1 cellular context compared by ENCODE assay signal in the genomic region with DNA sequence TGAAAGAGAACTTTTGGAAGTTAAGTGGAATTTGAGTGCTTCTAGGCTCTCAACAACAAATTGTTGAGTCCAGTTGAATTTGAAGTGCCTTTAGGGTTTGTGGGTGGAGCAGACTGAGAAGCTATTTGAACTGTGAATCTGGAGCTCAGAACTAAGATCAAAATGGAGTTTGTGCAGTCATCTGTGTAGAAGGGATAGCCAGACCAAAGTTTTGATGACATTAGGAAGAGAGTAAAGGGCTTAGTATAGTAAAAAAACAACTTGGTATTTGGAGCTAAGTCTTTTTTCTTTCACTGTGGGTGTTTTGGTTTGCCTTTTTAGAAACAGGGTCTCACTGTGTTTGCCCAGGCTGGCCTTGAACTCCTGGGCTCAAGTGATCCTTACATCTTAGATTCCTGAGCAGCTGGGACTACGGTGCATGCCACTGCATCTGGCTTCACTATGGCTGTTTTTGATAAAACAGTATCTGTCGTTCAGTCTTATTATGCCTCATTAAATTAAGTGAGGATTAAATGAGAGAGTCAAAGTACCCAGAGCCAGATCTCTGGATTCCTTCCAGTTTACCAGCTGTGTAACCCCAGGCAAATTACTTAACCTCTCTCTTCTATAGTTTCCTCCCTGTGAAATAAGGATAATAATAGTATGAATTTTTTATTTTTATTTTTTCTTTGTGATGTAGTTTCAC.
TF ChIP-seq lines count a peak whose summit lies in the region.

No MANE protein-coding gene starts in this region.

TF ChIP-seq in K562, 482 proteins besides CTCF, POLR2A, EP300 and RAD21 (continues in another document):
- TF ChIP-seq TEAD2 (tag; IDR thresholded peaks at IDR 0.05) (peak; percentile 58; the same call in 1 of the 2 replicates), NR4A1 (CRISPR knock-in tag; IDR thresholded peaks at IDR 0.05) (no peak), NR4A1 (tag; IDR thresholded peaks at IDR 0.05) (no peak), ZFP30 (CRISPR knock-in tag; IDR thresholded peaks at IDR 0.05; ENCODE audit: borderline replicate concordance) (no peak), CHD1 (IDR thresholded peaks at IDR 0.05; ENCODE audit: low read length) (no peak), CREB3 (tag; conservative IDR thresholded peaks at IDR 0.05; ENCODE audit: low read depth) (peak; percentile 79), BRCA1 (IDR thresholded peaks at IDR 0.05) (no peak), BRCA1 (CRISPR knock-in tag; IDR thresholded peaks at IDR 0.05) (no peak), KDM5B (IDR thresholded peaks at IDR 0.05; ENCODE audit: insufficient replicate concordance, low read depth, low read length) (no peak), BRF1 (IDR thresholded peaks at IDR 0.05; ENCODE audit: borderline replicate concordance, extremely low read depth, insufficient read length) (no peak), HDGF (IDR thresholded peaks at IDR 0.05) (no peak), PTRF (tag; IDR thresholded peaks at IDR 0.05) (peak; percentile 58; the same call in 1 of the 2 replicates), STAT5B (CRISPR knock-in tag; IDR thresholded peaks at IDR 0.05) (no peak), ZNF41 (CRISPR knock-in tag; conservative IDR thresholded peaks at IDR 0.05) (0 out of 2 replicates have a peak, but pooled peaks have one; percentile 24), TRIM28 (IDR thresholded peaks at IDR 0.05) (no peak), NELFE (IDR thresholded peaks at IDR 0.05; ENCODE audit: insufficient read depth, insufficient read length) (no peak), DDX20 (tag; IDR thresholded peaks at IDR 0.05; ENCODE audit: low read depth) (0 out of 2 replicates have a peak, but pooled peaks have one; percentile 18), GMEB1 (CRISPR knock-in tag; IDR thresholded peaks at IDR 0.05) (no peak), SP1 (CRISPR knock-in tag; IDR thresholded peaks at IDR 0.05) (no peak), MLX (CRISPR knock-in tag; conservative IDR thresholded peaks at IDR 0.05) (no peak), TEAD4 (IDR thresholded peaks at IDR 0.05; ENCODE audit: low read length) (no peak), TEAD4 (CRISPR knock-in tag; IDR thresholded peaks at IDR 0.05; ENCODE audit: borderline replicate concordance) (no peak), MCM7 (IDR thresholded peaks at IDR 0.05) (no peak), GABPB2 (CRISPR knock-in tag; conservative IDR thresholded peaks at IDR 0.05) (no peak), GATAD2B (IDR thresholded peaks at IDR 0.05; ENCODE audit: borderline replicate concordance) (no peak), FOXP1 (CRISPR knock-in tag; IDR thresholded peaks at IDR 0.05) (no peak), ZNF134 (CRISPR knock-in tag; conservative IDR thresholded peaks at IDR 0.05) (no peak), U2AF1 (optimal IDR thresholded peaks at IDR 0.05; ENCODE audit: low read depth, low read length) (no peak), SMAD4 (CRISPR knock-in tag; conservative IDR thresholded peaks at IDR 0.05) (peak; percentile 21; the same call in 1 of the 2 replicates), ZNF696 (CRISPR knock-in tag; conservative IDR thresholded peaks at IDR 0.05) (no peak), PTTG1 (tag; IDR thresholded peaks at IDR 0.05; ENCODE audit: low read depth) (peak; percentile 40; the same call in 1 of the 2 replicates), E2F6 (IDR thresholded peaks at IDR 0.05; ENCODE audit: borderline replicate concordance in 1 of 2, extremely low read depth in 1 of 2, insufficient read depth in 1 of 2, insufficient read length in 1 of 2, low read depth in 1 of 2, low read length in 1 of 2, poor library complexity in 1 of 2, severe bottlenecking in 1 of 2) (no peak), ZNF668 (CRISPR knock-in tag; IDR thresholded peaks at IDR 0.05) (0 out of 2 replicates have a peak, but pooled peaks have one; percentile 32), GTF3C2 (IDR thresholded peaks at IDR 0.05; ENCODE audit: borderline replicate concordance, extremely low read depth, insufficient read length) (no peak), GABPA (tag; conservative IDR thresholded peaks at IDR 0.05; ENCODE audit: low read depth) (no peak), CBX5 (IDR thresholded peaks at IDR 0.05; ENCODE audit: borderline replicate concordance, low read depth) (no peak), ZKSCAN3 (CRISPR knock-in tag; IDR thresholded peaks at IDR 0.05) (no peak), MBD1 (CRISPR knock-in tag; IDR thresholded peaks at IDR 0.05) (no peak), KDM4B (IDR thresholded peaks at IDR 0.05; ENCODE audit: borderline replicate concordance in 2 of 2, low read depth in 1 of 2) (no peak), PML (IDR thresholded peaks at IDR 0.05; ENCODE audit: low read length) (no peak), TEAD1 (CRISPR knock-in tag; IDR thresholded peaks at IDR 0.05) (peak in 1 of 2 experiments; percentile 46; a peak in 1 of 4 replicates), IFI16 (CRISPR knock-in tag; IDR thresholded peaks at IDR 0.05) (no peak), CBFA2T2 (conservative IDR thresholded peaks at IDR 0.05) (no peak), IRF9 (tag; IDR thresholded peaks at IDR 0.05) (peak; percentile 67; the same call in 1 of the 2 replicates), SOX6 (IDR thresholded peaks at IDR 0.05) (no peak), IRF2 (CRISPR knock-in tag; IDR thresholded peaks at IDR 0.05) (no peak), MAZ (CRISPR knock-in tag; conservative IDR thresholded peaks at IDR 0.05 in 1 of 2, IDR thresholded peaks at IDR 0.05 in 1 of 2) (no peak), NONO (IDR thresholded peaks at IDR 0.05; ENCODE audit: low read depth in 2 of 2, low read length in 1 of 2) (no peak), NR2C1 (IDR thresholded peaks at IDR 0.05) (no peak), NR2C1 (tag; IDR thresholded peaks at IDR 0.05) (peak; percentile 62)
- TF ChIP-seq, protein P1, sequence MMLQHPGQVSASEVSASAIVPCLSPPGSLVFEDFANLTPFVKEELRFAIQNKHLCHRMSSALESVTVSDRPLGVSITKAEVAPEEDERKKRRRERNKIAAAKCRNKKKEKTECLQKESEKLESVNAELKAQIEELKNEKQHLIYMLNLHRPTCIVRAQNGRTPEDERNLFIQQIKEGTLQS (IDR thresholded peaks at IDR 0.05) = no peak
- TF ChIP-seq, protein P1 (CRISPR knock-in tag; conservative IDR thresholded peaks at IDR 0.05) = no peak
- TF ChIP-seq, protein P2, sequence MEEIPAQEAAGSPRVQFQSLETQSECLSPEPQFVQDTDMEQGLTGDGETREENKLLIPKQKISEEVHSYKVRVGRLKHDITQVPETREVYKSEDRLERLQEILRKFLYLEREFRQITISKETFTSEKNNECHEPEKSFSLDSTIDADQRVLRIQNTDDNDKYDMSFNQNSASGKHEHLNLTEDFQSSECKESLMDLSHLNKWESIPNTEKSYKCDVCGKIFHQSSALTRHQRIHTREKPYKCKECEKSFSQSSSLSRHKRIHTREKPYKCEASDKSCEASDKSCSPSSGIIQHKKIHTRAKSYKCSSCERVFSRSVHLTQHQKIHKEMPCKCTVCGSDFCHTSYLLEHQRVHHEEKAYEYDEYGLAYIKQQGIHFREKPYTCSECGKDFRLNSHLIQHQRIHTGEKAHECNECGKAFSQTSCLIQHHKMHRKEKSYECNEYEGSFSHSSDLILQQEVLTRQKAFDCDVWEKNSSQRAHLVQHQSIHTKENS (CRISPR knock-in tag; IDR thresholded peaks at IDR 0.05) = no peak
- TF ChIP-seq, protein P3, sequence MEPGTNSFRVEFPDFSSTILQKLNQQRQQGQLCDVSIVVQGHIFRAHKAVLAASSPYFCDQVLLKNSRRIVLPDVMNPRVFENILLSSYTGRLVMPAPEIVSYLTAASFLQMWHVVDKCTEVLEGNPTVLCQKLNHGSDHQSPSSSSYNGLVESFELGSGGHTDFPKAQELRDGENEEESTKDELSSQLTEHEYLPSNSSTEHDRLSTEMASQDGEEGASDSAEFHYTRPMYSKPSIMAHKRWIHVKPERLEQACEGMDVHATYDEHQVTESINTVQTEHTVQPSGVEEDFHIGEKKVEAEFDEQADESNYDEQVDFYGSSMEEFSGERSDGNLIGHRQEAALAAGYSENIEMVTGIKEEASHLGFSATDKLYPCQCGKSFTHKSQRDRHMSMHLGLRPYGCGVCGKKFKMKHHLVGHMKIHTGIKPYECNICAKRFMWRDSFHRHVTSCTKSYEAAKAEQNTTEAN (CRISPR knock-in tag; IDR thresholded peaks at IDR 0.05) = no peak
- TF ChIP-seq, protein P4, sequence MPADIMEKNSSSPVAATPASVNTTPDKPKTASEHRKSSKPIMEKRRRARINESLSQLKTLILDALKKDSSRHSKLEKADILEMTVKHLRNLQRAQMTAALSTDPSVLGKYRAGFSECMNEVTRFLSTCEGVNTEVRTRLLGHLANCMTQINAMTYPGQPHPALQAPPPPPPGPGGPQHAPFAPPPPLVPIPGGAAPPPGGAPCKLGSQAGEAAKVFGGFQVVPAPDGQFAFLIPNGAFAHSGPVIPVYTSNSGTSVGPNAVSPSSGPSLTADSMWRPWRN (IDR thresholded peaks at IDR 0.05; ENCODE audit: low read depth) = no peak
